27 cellular contexts compared by ENCODE assay signal in the genomic region with DNA sequence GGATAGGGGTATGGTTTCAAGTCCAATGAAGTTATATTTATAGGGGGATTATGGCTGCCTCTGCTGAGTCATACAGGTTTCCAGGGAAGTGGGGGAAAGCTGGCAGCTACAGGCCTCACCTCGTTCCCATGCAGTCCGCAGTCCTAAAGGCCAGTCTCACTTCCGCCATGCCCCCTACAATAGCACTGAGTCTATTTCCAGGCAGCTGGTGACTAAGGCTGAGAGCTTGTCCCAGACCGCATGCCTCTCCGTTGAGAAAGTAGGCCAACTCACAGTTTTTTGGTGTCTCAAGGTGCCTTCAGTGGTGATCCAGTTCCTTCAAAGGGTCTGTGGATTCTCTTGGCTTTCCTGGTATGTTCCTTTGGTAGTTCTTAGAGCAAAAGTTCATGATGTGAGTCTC.
"Had no signal": no experiment of that assay in that cellular context is flagged by ENCODE, and none has a peak within 500 bp of the region (broad histone marks: within the 10 kb centered on the region; RNA-seq: fewer than 3 reads in every experiment).

No MANE protein-coding gene starts in this region.

- ATAC-seq: natural killer cell; pancreas; right cardiac atrium; sciatic nerve; stimulated activated naive B cell treated with anti-CD40 and anti-IgM and Interleukin-4, amounts not matched to agents 10 μg/mL and 1 μg/mL and 100 μg/mL, for 72 hours; stimulated activated naive CD8-positive, alpha-beta T cell treated with anti-CD3 and anti-CD28 coated beads, Interleukin-15, Interleukin-2, amounts not matched to agents 100 U/mL and 50 U/mL, for 24 hours; upper lobe of right lung had no signal

- H3K4me1 ChIP-seq: left ventricle myocardium inferior, pancreas, prostate gland, stomach, testis, thyroid gland, transverse colon, upper lobe of right lung had no signal

- H3K36me3 ChIP-seq: left ventricle myocardium inferior, pancreas, prostate gland, stomach, thyroid gland, transverse colon, upper lobe of right lung had no signal

- H3K9me3 ChIP-seq: pancreas, prostate gland, testis, thyroid gland, transverse colon, upper lobe of right lung had no signal

- DNase-seq: hypothalamus; immature natural killer cell; islet precursor cell; left ventricle myocardium inferior; mesendoderm; naive B cell; natural killer cell; nucleus accumbens; pancreas; posterior cingulate gyrus; retina; right cardiac atrium; stimulated activated CD4-positive, alpha-beta T cell treated with anti-CD3 and anti-CD28 coated beads, Interleukin-12 subunit alpha, Interleukin-12 subunit beta, amount 100 ng/mL, for 4 hours; stimulated activated CD4-positive, alpha-beta T cell treated with anti-CD3 and anti-CD28 coated beads, Interleukin-15, amount 100 ng/mL, for 24 hours; stimulated activated CD4-positive, alpha-beta T cell treated with anti-CD3 and anti-CD28 coated beads, Interleukin-2, amount 100 ng/mL, for 24 hours; stimulated activated CD4-positive, alpha-beta T cell treated with anti-CD3 and anti-CD28 coated beads, Interleukin-4, amount 100 ng/mL, for 1 hour; stimulated activated naive B cell treated with anti-CD40 and anti-IgM and Interleukin-4, amounts not matched to agents 10 μg/mL and 1 μg/mL and 100 μg/mL, for 72 hours; stimulated activated naive CD8-positive, alpha-beta T cell treated with anti-CD3 and anti-CD28 coated beads, Interleukin-15, Interleukin-2, amounts not matched to agents 100 U/mL and 50 U/mL, for 24 hours; stomach; testis; thyroid gland; transverse colon; upper lobe of right lung had no signal

- H3K27me3 ChIP-seq: stomach, testis, thyroid gland, transverse colon, upper lobe of right lung had no signal

- H3K27ac ChIP-seq: left ventricle myocardium inferior, pancreas, prostate gland, skin epidermis, stomach, testis, thyroid gland, transverse colon, upper lobe of right lung had no signal

- H3K4me3 ChIP-seq: left ventricle myocardium inferior, lung, pancreas, prostate gland, skin epidermis, stomach, testis, thyroid gland, transverse colon, upper lobe of right lung had no signal
